ENCODE assay signal across 16 cellular contexts in genomic region chr13:30659980-30660379, GRCh38. TPM values are rescaled to one million over a fixed set of nuclear protein-coding genes. Genes with fewer than 3 reads are reported as not detected.
A peak's percentile ranks its signal among the peaks of the same experiment; 100 is the strongest.
DNase-seq lines count a peak whose midpoint lies in the region; TF ChIP-seq lines count a peak whose summit lies in the region.
"Had no signal": no experiment of that assay in that cellular context is flagged by ENCODE, and none has a peak within 500 bp of the region (broad histone marks: within the 10 kb centered on the region; RNA-seq: fewer than 3 reads in every experiment).

No MANE protein-coding gene starts in this region.

- no peak overlapping the region for H3K4me3 ChIP-seq in DOHH2 (ENCODE audit: low read length)
- H3K4me3 ChIP-seq in NB4 (ENCODE audit: low read depth, low read length) = no peak overlapping the region
- H3K4me3 ChIP-seq in neuronal stem cell (ENCODE audit: low read length in 2 of 2) = no peak overlapping the region
- H3K4me3 ChIP-seq: lung, skin epidermis, stomach had no signal

- TF ChIP-seq CTCF in DOHH2 (IDR thresholded peaks at IDR 0.05; ENCODE audit: low read depth, low read length, poor library complexity, severe bottlenecking) = no peak
- no peak for TF ChIP-seq CTCF in NB4 (IDR thresholded peaks at IDR 0.05; ENCODE audit: low read depth, low read length)
- TF ChIP-seq CTCF in glutamatergic neuron (IDR thresholded peaks at IDR 0.05; ENCODE audit: partially characterized antibody, unreplicated experiment) = no peak

- H2BK15ac ChIP-seq in neuronal stem cell (ENCODE audit: low read length) = no peak overlapping the region

- H3K4me2 ChIP-seq in DOHH2 (ENCODE audit: low read length) (0 out of 2 replicates have a peak overlapping the region, but pooled peaks have one; percentile 7), neuronal stem cell (ENCODE audit: insufficient read depth, low read length, poor library complexity, severe bottlenecking) (no peak overlapping the region)

- no peak overlapping the region for H3K27ac Mint-ChIP-seq in glutamatergic neuron (ENCODE audit: unreplicated experiment)

- no peak overlapping the region for H2BK12ac ChIP-seq in neuronal stem cell (ENCODE audit: low read length)

- H3F3A ChIP-seq in DOHH2 (ENCODE audit: control insufficient read depth, insufficient read depth) = peaks cover 32% of the 10 kb centered on the region

- no peak overlapping the region for H2AFZ ChIP-seq in neuronal stem cell (ENCODE audit: low read length)

- no CpG with 5 or more reads among the region's 7 CpGs for WGBS in neuronal stem cell (ENCODE audit: extremely low coverage in 2 of 2, insufficient read length in 2 of 2, insufficient replicate concordance in 1 of 2), 2 donors

- H3K36me3 ChIP-seq in DOHH2 (ENCODE audit: control insufficient read depth, low read length) = peaks cover 58% of the 10 kb centered on the region
- peaks cover 11 to 49% of the 10 kb centered on the region in 2 donors for H3K36me3 ChIP-seq in neuronal stem cell (replicated peaks in 1 of 2; ENCODE audit: control insufficient read depth in 2 of 2, insufficient read depth in 2 of 2, low read length in 2 of 2)

- H4K91ac ChIP-seq in neuronal stem cell (ENCODE audit: low read depth, low read length, poor library complexity) = no peak overlapping the region

- no peak overlapping the region for H2BK120ac ChIP-seq in neuronal stem cell (ENCODE audit: low read depth, low read length)

- TF ChIP-seq POLR2A in NB4 (IDR thresholded peaks at IDR 0.05; ENCODE audit: extremely low read depth, insufficient read length) = peak; percentile 7

- H3K79me2 ChIP-seq in DOHH2 (ENCODE audit: control insufficient read depth, low read length) = peaks cover 7% of the 10 kb centered on the region; the same call in 1 of the 2 replicates

- peaks cover 2% of the 10 kb centered on the region for H3K9me3 Mint-ChIP-seq in glutamatergic neuron (ENCODE audit: unreplicated experiment)

- no peaks in the 10 kb centered on the region for H3K9me2 ChIP-seq in DOHH2 (replicated peaks; ENCODE audit: control insufficient read depth, low read length)

- peak overlapping the region; percentile 62 for H2BK5ac ChIP-seq in neuronal stem cell (ENCODE audit: low read length)

- peak overlapping the region; percentile 42 for H3K4me3 Mint-ChIP-seq in glutamatergic neuron (ENCODE audit: unreplicated experiment)

- H3K9me3 ChIP-seq in DOHH2 (ENCODE audit: control insufficient read depth, insufficient read depth, low read length) (no peaks in the 10 kb centered on the region), neuronal stem cell (replicated peaks in 1 of 2; ENCODE audit: control insufficient read depth in 2 of 2, insufficient read depth in 1 of 2, low read depth in 1 of 2, low read length in 2 of 2) (no peaks in the 10 kb centered on the region)
- H3K9me3 ChIP-seq: stomach had no signal

- peak; percentile 86 for DNase-seq in NB4 (ENCODE audit: low read depth)
- peak; percentile 53 for DNase-seq in glutamatergic neuron
- no peak for DNase-seq in neuronal stem cell (ENCODE audit: low spot score)
- no peak for DNase-seq in NCI-H1930 (lab: John Stamatoyannopoulos, UW)
- no peak for DNase-seq in NCI-H1105 treated with DMSO at 0.1 percent for 48 hours (lab: John Stamatoyannopoulos, UW)
- DNase-seq in NCI-H187 (lab: John Stamatoyannopoulos, UW) = no peak
- DNase-seq in NCI-H510A (lab: John Stamatoyannopoulos, UW) = no peak
- DNase-seq: activated CD8-positive, alpha-beta memory T cell treated with anti-CD3 and anti-CD28 coated beads for 24 hours; activated effector memory CD4-positive, alpha-beta T cell treated with Interleukin-2 at 50 U/mL for 16 hours; EL; NCI-H345; stomach had no signal

- no peaks in the 10 kb centered on the region for H3K27me3 ChIP-seq in DOHH2 (ENCODE audit: control insufficient read depth, low read length)
- H3K27me3 ChIP-seq in neuronal stem cell (ENCODE audit: control insufficient read depth in 3 of 3, insufficient read depth in 3 of 3, low read depth in 1 of 3, low read length in 3 of 3) = no peaks in the 10 kb centered on the region
- H3K27me3 ChIP-seq: stomach had no signal

- no peak overlapping the region for H4K8ac ChIP-seq in neuronal stem cell (ENCODE audit: low read depth, low read length)

- peaks cover 3% of the 10 kb centered on the region for H3K27me3 Mint-ChIP-seq in glutamatergic neuron (ENCODE audit: unreplicated experiment)

- H3K23ac ChIP-seq in neuronal stem cell (ENCODE audit: low read depth, low read length, poor library complexity) = no peak overlapping the region

- H3K9ac ChIP-seq in neuronal stem cell (ENCODE audit: low read depth, low read length, poor library complexity) = no peak overlapping the region

- H3K4me1 ChIP-seq in DOHH2 (ENCODE audit: control insufficient read depth, low read length) (peaks cover 66% of the 10 kb centered on the region), neuronal stem cell (ENCODE audit: control insufficient read depth in 2 of 2, insufficient read depth in 1 of 2, low read depth in 1 of 2, low read length in 2 of 2) (peaks cover 4% of the 10 kb centered on the region in 2 donors)

- no peaks in the 10 kb centered on the region for H3K79me1 ChIP-seq in neuronal stem cell (ENCODE audit: low read depth, low read length)

- H3K27ac ChIP-seq in DOHH2 (ENCODE audit: low read depth, low read length) = peak overlapping the region; percentile 42
- H3K27ac ChIP-seq in neuronal stem cell (replicated peaks; ENCODE audit: low read length) = no peak overlapping the region
- H3K27ac ChIP-seq: C4-2B had no signal

- no peak overlapping the region for H3K18ac ChIP-seq in neuronal stem cell (ENCODE audit: low read length)

- H3K14ac ChIP-seq in neuronal stem cell (ENCODE audit: low read length) = no peak overlapping the region

- H3K4me1 Mint-ChIP-seq in glutamatergic neuron (ENCODE audit: low read depth, unreplicated experiment) = peaks cover 10% of the 10 kb centered on the region

- no peaks in the 10 kb centered on the region for H4K20me1 ChIP-seq in DOHH2 (ENCODE audit: control insufficient read depth, insufficient read depth, low read depth, low read length)

- H3K36me3 Mint-ChIP-seq in glutamatergic neuron (ENCODE audit: unreplicated experiment) = peaks cover 8% of the 10 kb centered on the region

- no peak overlapping the region for H2AK5ac ChIP-seq in neuronal stem cell (ENCODE audit: low read depth, low read length)

- no peak overlapping the region for H3K4ac ChIP-seq in neuronal stem cell (ENCODE audit: low read length)

RNA-seq across cellular contexts. Expression of gene USPL1, which starts 42.3 kb away (rescaled TPM):
- 101 TPM for total RNA-seq in glutamatergic neuron (ENCODE audit: unreplicated experiment)
- polyA plus RNA-seq in neuronal stem cell (2013, experiment 1 of 2) = 15.2 TPM
- 15.3 TPM for polyA plus RNA-seq in neuronal stem cell (2013, experiment 2 of 2)

Comparison
In these comparisons a context has a peak if more than half of its experiments do, and no peak if none do; other contexts are left out.
1. DNase-seq: peak in NB4 (single experiment) and glutamatergic neuron (single experiment); none in neuronal stem cell (single experiment), NCI-H1930 (0 of 2), NCI-H1105 treated with DMSO at 0.1 percent for 48 hours (single experiment), NCI-H187 (0 of 2) and NCI-H510A (single experiment).